In genomic region chr4:44342800-44343199, GRCh38 we compare ENCODE assay signal across 27 cellular contexts.
"Had no signal": no experiment of that assay in that cellular context is flagged by ENCODE, and none has a peak within 500 bp of the region (broad histone marks: within the 10 kb centered on the region; RNA-seq: fewer than 3 reads in every experiment).

No MANE protein-coding gene starts in this region.

- H3K36me3 Mint-ChIP-seq: natural killer cell; neural progenitor cell; stimulated activated memory B cell treated with anti-CD40 and anti-IgM and Interleukin-4, amounts not matched to agents 10 μg/mL and 1 μg/mL and 100 μg/mL, for 72 hours; type B pancreatic cell had no signal

- H3K27ac Mint-ChIP-seq: natural killer cell; nephron; neural progenitor cell; progenitor cell of endocrine pancreas; stimulated activated memory B cell treated with anti-CD40 and anti-IgM and Interleukin-4, amounts not matched to agents 10 μg/mL and 1 μg/mL and 100 μg/mL, for 72 hours; stimulated activated naive CD8-positive, alpha-beta T cell treated with anti-CD3 and anti-CD28 coated beads, Interleukin-15, amount 100 ng/mL, for 72 hours; type B pancreatic cell had no signal

- H3K4me1 Mint-ChIP-seq: natural killer cell; nephron; neural progenitor cell; stimulated activated memory B cell treated with anti-CD40 and anti-IgM and Interleukin-4, amounts not matched to agents 10 μg/mL and 1 μg/mL and 100 μg/mL, for 72 hours; stimulated activated naive CD8-positive, alpha-beta T cell treated with anti-CD3 and anti-CD28 coated beads, Interleukin-15, amount 100 ng/mL, for 72 hours had no signal

- DNase-seq: natural killer cell; occipital lobe; ovary; posterior cingulate gyrus; psoas muscle; right cardiac atrium; right lobe of liver; sigmoid colon; small intestine; stimulated activated CD4-positive, alpha-beta T cell treated with anti-CD3 and anti-CD28 coated beads, Interleukin-15, amount 100 ng/mL, for 24 hours; stimulated activated CD4-positive, alpha-beta T cell treated with anti-CD3 and anti-CD28 coated beads, Interleukin-4, amount 100 ng/mL, for 1 hour; stimulated activated CD4-positive, alpha-beta T cell treated with anti-CD3 and anti-CD28 coated beads, Interleukin-4, amount 100 ng/mL, for 4 hours; stimulated activated CD8-positive, alpha-beta memory T cell treated with anti-CD3 and anti-CD28 coated beads, Interleukin-4, amount 100 ng/mL, for 48 hours; stimulated activated naive CD4-positive, alpha-beta T cell; stimulated activated naive CD8-positive, alpha-beta T cell treated with anti-CD3 and anti-CD28 coated beads, Interleukin-15, amount 100 ng/mL, for 72 hours; stimulated activated naive CD8-positive, alpha-beta T cell treated with anti-CD3 and anti-CD28 coated beads, Interleukin-15, Interleukin-2, amounts not matched to agents 100 U/mL and 50 U/mL, for 24 hours; substantia nigra; testis; tibial artery; transverse colon; upper lobe of right lung; uterus had no signal

- H3K4me3 Mint-ChIP-seq: natural killer cell; nephron; neural progenitor cell; stimulated activated memory B cell treated with anti-CD40 and anti-IgM and Interleukin-4, amounts not matched to agents 10 μg/mL and 1 μg/mL and 100 μg/mL, for 72 hours; stimulated activated naive CD8-positive, alpha-beta T cell treated with anti-CD3 and anti-CD28 coated beads, Interleukin-15, amount 100 ng/mL, for 72 hours; type B pancreatic cell had no signal

- ATAC-seq: natural killer cell; psoas muscle; right cardiac atrium; right lobe of liver; stimulated activated memory B cell treated with anti-CD40 and anti-IgM and Interleukin-4, amounts not matched to agents 10 μg/mL and 1 μg/mL and 100 μg/mL, for 72 hours; stimulated activated naive CD8-positive, alpha-beta T cell treated with anti-CD3 and anti-CD28 coated beads, Interleukin-15, amount 100 ng/mL, for 72 hours; stimulated activated naive CD8-positive, alpha-beta T cell treated with anti-CD3 and anti-CD28 coated beads, Interleukin-15, Interleukin-2, amounts not matched to agents 100 U/mL and 50 U/mL, for 24 hours; upper lobe of right lung had no signal

- FAIRE-seq: small intestine had no signal

- H3K27me3 Mint-ChIP-seq: progenitor cell of endocrine pancreas; stimulated activated memory B cell treated with anti-CD40 and anti-IgM and Interleukin-4, amounts not matched to agents 10 μg/mL and 1 μg/mL and 100 μg/mL, for 72 hours; stimulated activated naive CD8-positive, alpha-beta T cell treated with anti-CD3 and anti-CD28 coated beads, Interleukin-15, amount 100 ng/mL, for 72 hours; type B pancreatic cell had no signal

- H3K9me3 Mint-ChIP-seq: nephron; neural progenitor cell; stimulated activated memory B cell treated with anti-CD40 and anti-IgM and Interleukin-4, amounts not matched to agents 10 μg/mL and 1 μg/mL and 100 μg/mL, for 72 hours; type B pancreatic cell had no signal
